In the genomic region with DNA sequence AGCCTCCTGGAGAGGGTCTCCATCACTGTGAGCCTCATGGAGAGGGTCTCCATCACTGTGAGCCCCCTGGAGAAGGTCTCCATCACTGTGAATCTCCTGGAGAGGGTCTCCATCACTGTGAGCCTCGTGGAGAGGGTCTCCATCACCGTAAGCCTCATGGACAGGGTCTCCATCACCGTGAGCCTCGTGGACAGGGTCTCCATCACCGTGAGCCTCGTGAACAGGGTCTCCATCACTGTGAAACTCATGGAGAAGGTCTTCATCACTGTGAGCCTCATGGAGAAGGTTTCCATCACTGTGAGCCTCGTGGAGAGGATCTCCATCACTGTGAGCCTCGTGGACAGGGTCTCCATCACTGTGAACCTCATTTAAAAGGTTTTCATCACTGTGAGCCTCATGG, we compare ENCODE assay signal across 28 cellular contexts.
"Had no signal": no experiment of that assay in that cellular context is flagged by ENCODE, and none has a peak within 500 bp of the region (broad histone marks: within the 10 kb centered on the region; RNA-seq: fewer than 3 reads in every experiment).

No MANE protein-coding gene starts in this region.

- H3K4me1 Mint-ChIP-seq: natural killer cell; nephron; stimulated activated effector memory CD8-positive, alpha-beta T cell treated with anti-CD3 and anti-CD28 coated beads, Interleukin-12 subunit alpha, Interleukin-12 subunit beta, amount 100 ng/mL, for 72 hours; stimulated activated naive CD8-positive, alpha-beta T cell treated with anti-CD3 and anti-CD28 coated beads, Interleukin-15, amount 100 ng/mL, for 72 hours had no signal

- H2AFZ ChIP-seq: neural progenitor cell, parathyroid adenoma had no signal

- H3K27me3 ChIP-seq: neural progenitor cell, neutrophil, ovary, right lobe of liver, sigmoid colon, testis, upper lobe of left lung had no signal

- H3K4me1 ChIP-seq: neural progenitor cell, parathyroid adenoma, psoas muscle, right lobe of liver, tibial artery, transverse colon, upper lobe of left lung had no signal

- H3K4me3 ChIP-seq: neural progenitor cell, ovary, psoas muscle, right lobe of liver, sigmoid colon, suprapubic skin, testis, tibial artery, transverse colon, upper lobe of left lung had no signal

- H3K4me2 ChIP-seq: neural progenitor cell had no signal

- H3K27ac Mint-ChIP-seq: natural killer cell; nephron; neural progenitor cell; stimulated activated effector memory CD8-positive, alpha-beta T cell treated with anti-CD3 and anti-CD28 coated beads, Interleukin-12 subunit alpha, Interleukin-12 subunit beta, amount 100 ng/mL, for 72 hours; stimulated activated naive CD8-positive, alpha-beta T cell treated with anti-CD3 and anti-CD28 coated beads, Interleukin-15, amount 100 ng/mL, for 72 hours had no signal

- ATAC-seq: natural killer cell; psoas muscle; right cardiac atrium; right lobe of liver; stimulated activated effector memory CD8-positive, alpha-beta T cell treated with anti-CD3 and anti-CD28 coated beads, Interleukin-12 subunit alpha, Interleukin-12 subunit beta, amount 100 ng/mL, for 72 hours; stimulated activated naive CD8-positive, alpha-beta T cell treated with anti-CD3 and anti-CD28 coated beads, Interleukin-15, amount 100 ng/mL, for 72 hours; stimulated activated naive CD8-positive, alpha-beta T cell treated with anti-CD3 and anti-CD28 coated beads, Interleukin-15, Interleukin-2, amounts not matched to agents 100 U/mL and 50 U/mL, for 24 hours had no signal

- H3K9me3 Mint-ChIP-seq: stimulated activated effector memory CD8-positive, alpha-beta T cell treated with anti-CD3 and anti-CD28 coated beads, Interleukin-12 subunit alpha, Interleukin-12 subunit beta, amount 100 ng/mL, for 72 hours had no signal

- DNase-seq: naive B cell; natural killer cell; nucleus accumbens; posterior cingulate gyrus; psoas muscle; right cardiac atrium; right lobe of liver; sigmoid colon; small intestine; stimulated activated CD4-positive, alpha-beta T cell treated with anti-CD3 and anti-CD28 coated beads, Interleukin-15, amount 100 ng/mL, for 24 hours; stimulated activated CD4-positive, alpha-beta T cell treated with anti-CD3 and anti-CD28 coated beads, Interleukin-2, amount 100 ng/mL, for 24 hours; stimulated activated CD4-positive, alpha-beta T cell treated with anti-CD3 and anti-CD28 coated beads, Interleukin-2, amount 100 ng/mL, for 48 hours; stimulated activated CD4-positive, alpha-beta T cell treated with anti-CD3 and anti-CD28 coated beads, Interleukin-4, amount 100 ng/mL, for 24 hours; stimulated activated naive CD4-positive, alpha-beta T cell; stimulated activated naive CD8-positive, alpha-beta T cell treated with anti-CD3 and anti-CD28 coated beads, Interleukin-15, amount 100 ng/mL, for 72 hours; stimulated activated naive CD8-positive, alpha-beta T cell treated with anti-CD3 and anti-CD28 coated beads, Interleukin-15, Interleukin-2, amounts not matched to agents 100 U/mL and 50 U/mL, for 24 hours; substantia nigra; testis; tibial artery; transverse colon; upper lobe of left lung had no signal

- H3K27ac ChIP-seq: neural progenitor cell, neutrophil, ovary, parathyroid adenoma, psoas muscle, right lobe of liver, sigmoid colon, suprapubic skin, testis, tibial artery, transverse colon, upper lobe of left lung had no signal

- H3K9ac ChIP-seq: neural progenitor cell, parathyroid adenoma had no signal

- H3K4me3 Mint-ChIP-seq: naive B cell; natural killer cell; nephron; neural progenitor cell; stimulated activated effector memory CD8-positive, alpha-beta T cell treated with anti-CD3 and anti-CD28 coated beads, Interleukin-12 subunit alpha, Interleukin-12 subunit beta, amount 100 ng/mL, for 72 hours; stimulated activated naive CD8-positive, alpha-beta T cell treated with anti-CD3 and anti-CD28 coated beads, Interleukin-15, amount 100 ng/mL, for 72 hours had no signal

- H3K36me3 ChIP-seq: neural progenitor cell, neutrophil, ovary, right lobe of liver, sigmoid colon, suprapubic skin, tibial artery, transverse colon, upper lobe of left lung had no signal

- H3K9me3 ChIP-seq: neutrophil, ovary, psoas muscle, right lobe of liver, sigmoid colon, suprapubic skin, testis, tibial artery, transverse colon, upper lobe of left lung had no signal

- H3K36me3 Mint-ChIP-seq: naive B cell; natural killer cell; neural progenitor cell; stimulated activated effector memory CD8-positive, alpha-beta T cell treated with anti-CD3 and anti-CD28 coated beads, Interleukin-12 subunit alpha, Interleukin-12 subunit beta, amount 100 ng/mL, for 72 hours had no signal
